In the genomic region with DNA sequence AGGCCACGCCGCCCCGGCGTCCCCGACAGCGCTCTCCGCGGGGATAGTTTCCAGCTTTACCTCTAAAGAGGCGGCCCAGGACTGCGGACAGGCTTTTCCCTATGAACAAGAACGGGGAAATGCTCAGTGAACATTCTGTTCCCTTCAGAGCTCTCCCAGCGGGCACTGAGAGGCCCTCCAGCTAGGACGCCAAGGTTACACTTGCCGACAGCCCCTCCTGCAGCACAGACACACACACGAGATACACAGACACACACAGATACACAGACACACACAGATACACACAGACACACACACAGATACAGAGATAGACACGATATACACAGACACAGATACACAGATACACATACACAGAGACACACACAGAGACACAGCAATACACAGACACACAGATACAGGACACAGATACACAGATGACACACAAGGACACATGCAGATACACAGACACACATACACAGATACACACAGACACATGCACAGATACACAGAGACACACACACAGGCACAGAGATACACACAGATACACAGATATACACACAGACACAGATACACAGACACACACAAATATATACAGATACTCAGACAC, we compare ENCODE assay signal across 11 cellular contexts. TPM values are rescaled to one million over a fixed set of nuclear protein-coding genes. Genes with fewer than 3 reads are reported as not detected.
DNase-seq lines count a peak whose midpoint lies in the region; ATAC-seq and TF ChIP-seq lines count a peak whose summit lies in the region.
"Had no signal": no experiment of that assay in that cellular context is flagged by ENCODE, and none has a peak within 500 bp of the region (broad histone marks: within the 10 kb centered on the region; RNA-seq: fewer than 3 reads in every experiment).

No MANE protein-coding gene starts in this region.

- no peaks in the 10 kb centered on the region for H3K9me2 ChIP-seq in hepatocyte (replicated peaks; ENCODE audit: insufficient read depth)

- H4K20me1 ChIP-seq in hepatocyte (ENCODE audit: insufficient read depth, poor library complexity, severe bottlenecking) (no peaks in the 10 kb centered on the region), smooth muscle cell (ENCODE audit: low read depth) (peaks cover 12% of the 10 kb centered on the region)

- peaks cover 33% of the 10 kb centered on the region for H3K27me3 Mint-ChIP-seq in activated T-helper 17 cell treated with anti-CD3 and anti-CD28 coated beads, Interleukin-2, amount 50 U/mL, for 72 hours

- TF ChIP-seq CTCF in hepatocyte (IDR thresholded peaks at IDR 0.05; ENCODE audit: poor library complexity), result no peak
- no peak for TF ChIP-seq CTCF in smooth muscle cell (IDR thresholded peaks at IDR 0.05; ENCODE audit: borderline replicate concordance, insufficient read depth, poor library complexity, severe bottlenecking)

- H3K9me3 ChIP-seq in ES-I3 (ENCODE audit: control insufficient read depth, insufficient read depth, low read length) (no peaks in the 10 kb centered on the region), hepatocyte (ENCODE audit: low read depth) (no peaks in the 10 kb centered on the region), smooth muscle cell (replicated peaks; ENCODE audit: low read depth) (no peaks in the 10 kb centered on the region)

- H3K4me2 ChIP-seq in hepatocyte (peak overlapping the region; percentile 93), smooth muscle cell (peak overlapping the region; percentile 80)

- ATAC-seq in activated T-helper 17 cell treated with anti-CD3 and anti-CD28 coated beads, Interleukin-2, amount 50 U/mL, for 72 hours (replicated peaks), result no peak
- no peak for ATAC-seq in GM19467 (IDR thresholded peaks at IDR 0.05; ENCODE audit: unreplicated experiment)

- no peak for DNase-seq in hepatocyte (ENCODE audit: low spot score)
- DNase-seq in smooth muscle cell (lab: John Stamatoyannopoulos, UW; ENCODE audit: unreplicated experiment), result no peak
- DNase-seq in ACHN, result no peak
- no peak for DNase-seq in activated naive CD4-positive, alpha-beta T cell (lab: John Stamatoyannopoulos, UW)
- no peak for DNase-seq in SW480 (ENCODE audit: low spot score)
- DNase-seq: GF-D8, kidney glomerular epithelial cell, NCI-H1105 treated with DMSO at 0.1 percent for 48 hours had no signal

- 15% methylated on average over 16 of the region's 16 CpGs for WGBS in hepatocyte (ENCODE audit: low lambda C conversion rate, missing lambda C conversion rate)
- WGBS in smooth muscle cell (ENCODE audit: low lambda C conversion rate), result 11% methylated on average over 14 of the region's 16 CpGs

- no peak overlapping the region for H3K27ac Mint-ChIP-seq in activated T-helper 17 cell treated with anti-CD3 and anti-CD28 coated beads, Interleukin-2, amount 50 U/mL, for 72 hours

- H3K4me3 ChIP-seq in hepatocyte, result no peak overlapping the region
- peak overlapping the region; percentile 40 for H3K4me3 ChIP-seq in smooth muscle cell

- peaks cover 42% of the 10 kb centered on the region for H3K27me3 ChIP-seq in hepatocyte
- H3K27me3 ChIP-seq in smooth muscle cell (ENCODE audit: low read depth), result peaks cover 50% of the 10 kb centered on the region

- peaks cover 9% of the 10 kb centered on the region; the same call in 1 of the 2 replicates for H3K4me1 ChIP-seq in ES-I3 (ENCODE audit: insufficient read depth, low read length)
- H3K4me1 ChIP-seq in hepatocyte (ENCODE audit: insufficient read depth), result peaks cover 28% of the 10 kb centered on the region
- peaks cover 30% of the 10 kb centered on the region for H3K4me1 ChIP-seq in smooth muscle cell (ENCODE audit: low read depth)

- H3K27ac ChIP-seq in hepatocyte (peak overlapping the region; percentile 61), smooth muscle cell (ENCODE audit: low read depth) (no peak overlapping the region)

- peaks cover 16% of the 10 kb centered on the region for H3K4me1 Mint-ChIP-seq in activated T-helper 17 cell treated with anti-CD3 and anti-CD28 coated beads, Interleukin-2, amount 50 U/mL, for 72 hours

- H3K36me3 Mint-ChIP-seq in activated T-helper 17 cell treated with anti-CD3 and anti-CD28 coated beads, Interleukin-2, amount 50 U/mL, for 72 hours (ENCODE audit: low read depth), result peaks cover 5% of the 10 kb centered on the region

- in situ Hi-C loops in ACHN (cut with HindIII; ENCODE audit: low pct_ligation_motif_present, low pct_unique_long_range_greater_than_20kb, low sequenced_read_pairs), result no loop called here

- no peaks in the 10 kb centered on the region for H3K79me2 ChIP-seq in hepatocyte
- H3K79me2 ChIP-seq in smooth muscle cell (ENCODE audit: low read depth), result no peaks in the 10 kb centered on the region

- H3F3A ChIP-seq in smooth muscle cell (ENCODE audit: low read depth), result peaks cover 22% of the 10 kb centered on the region

- peak overlapping the region; percentile 31; the same call in 1 of the 2 replicates for H3K9ac ChIP-seq in ES-I3 (ENCODE audit: low read depth, low read length)
- H3K9ac ChIP-seq in smooth muscle cell (ENCODE audit: low read depth), result no peak overlapping the region

- H3K9me3 Mint-ChIP-seq in activated T-helper 17 cell treated with anti-CD3 and anti-CD28 coated beads, Interleukin-2, amount 50 U/mL, for 72 hours, result no peaks in the 10 kb centered on the region

- peak overlapping the region; percentile 13 for H3K4me3 Mint-ChIP-seq in activated T-helper 17 cell treated with anti-CD3 and anti-CD28 coated beads, Interleukin-2, amount 50 U/mL, for 72 hours

- H2AFZ ChIP-seq in hepatocyte (peak overlapping the region; percentile 43), smooth muscle cell (ENCODE audit: low read depth) (peak overlapping the region; percentile 37)

- H3K36me3 ChIP-seq in ES-I3 (ENCODE audit: insufficient read depth, low read length) (no peaks in the 10 kb centered on the region), hepatocyte (replicated peaks; ENCODE audit: insufficient read depth, low read depth) (no peaks in the 10 kb centered on the region), smooth muscle cell (ENCODE audit: low read depth) (no peaks in the 10 kb centered on the region)

RNA-seq across cellular contexts. Expression of gene OCA2, which starts 0.5 kb away (rescaled TPM):
- total RNA-seq in activated T-helper 17 cell treated with anti-CD3 and anti-CD28 coated beads, Interleukin-2, amount 50 U/mL, for 72 hours, result not detected
- total RNA-seq in hepatocyte, result 22.6 and 25.1 TPM in 2 replicates
- 19.8 and 27.7 TPM in 2 replicates for polyA plus RNA-seq in hepatocyte
- total RNA-seq in smooth muscle cell, result not detected in 2 replicates
- 0.16 TPM in 1 of 2 replicates, not detected in the other for polyA plus RNA-seq in smooth muscle cell

Comparison
In these comparisons a context has a peak if more than half of its experiments do, and no peak if none do; other contexts are left out.
1. RNA of gene OCA2, which starts 0.5 kb away (total RNA-seq): 22.6 to 25.1 TPM in hepatocyte; not detected in activated T-helper 17 cell treated with anti-CD3 and anti-CD28 coated beads, Interleukin-2, amount 50 U/mL, for 72 hours and not detected in smooth muscle cell; every median in the first group is over 10 times any median in the second.